Comparison of ENCODE assay signal across 8 cellular contexts in the genomic region with DNA sequence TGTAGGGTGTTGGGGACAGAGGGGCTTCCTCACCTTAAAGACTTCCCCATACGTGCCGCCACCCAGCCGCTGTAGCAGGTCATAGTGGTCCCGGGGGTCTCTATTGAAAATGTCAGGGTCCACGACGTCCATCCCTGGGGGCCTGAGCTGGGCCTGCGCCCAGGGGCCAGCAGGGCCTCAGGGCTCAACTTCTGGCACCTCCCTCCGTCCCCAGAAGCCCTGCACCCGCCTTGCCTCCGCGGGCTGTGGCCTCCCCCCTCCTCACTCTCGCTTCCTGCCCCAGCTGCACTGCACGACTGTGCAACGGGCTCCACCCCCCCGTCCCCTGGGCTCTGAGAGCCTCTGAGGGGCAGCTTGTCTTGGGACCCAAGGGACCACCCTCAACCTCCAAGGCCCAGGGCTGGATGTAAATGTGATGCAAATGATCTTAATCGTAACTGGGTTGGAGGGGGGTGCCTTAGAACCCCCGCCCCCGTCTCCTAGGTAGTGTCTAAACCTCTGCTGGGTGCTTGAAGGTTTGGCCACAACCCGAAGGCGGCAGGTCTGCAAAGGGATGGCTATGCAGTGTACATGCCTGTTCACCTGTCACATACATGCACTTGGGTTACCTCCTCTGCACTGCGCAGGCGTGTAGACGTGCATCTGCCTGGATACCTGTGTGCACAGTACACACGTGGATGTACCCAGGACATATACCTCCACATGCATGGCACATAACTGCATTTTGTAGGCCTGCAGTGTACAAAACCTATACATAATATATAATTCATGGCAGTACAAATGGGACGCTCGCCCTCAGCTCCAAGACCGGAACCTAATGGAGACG. TPM values are rescaled to one million over a fixed set of nuclear protein-coding genes. Genes with fewer than 3 reads are reported as not detected.
DNase-seq lines count a peak whose midpoint lies in the region; ATAC-seq and TF ChIP-seq lines count a peak whose summit lies in the region.

A gene (minus strand): TSS at position 190 of the 826 bp plus-strand sequence. CDS start 58 bp downstream, at position 132.

- ATAC-seq in DND-41 (ENCODE audit: insufficient read depth, low read depth) (peak; percentile 86), GM21619 (IDR thresholded peaks at IDR 0.05; ENCODE audit: unreplicated experiment) (peak; percentile 57)

- H3K4me1 ChIP-seq in DND-41 (ENCODE audit: insufficient read depth, low read length) (peaks cover 48% of the 10 kb centered on the region), mesodermal cell (ENCODE audit: control insufficient read depth, insufficient read depth, low read length, poor library complexity, severe bottlenecking) (peaks cover 7% of the 10 kb centered on the region)

- peaks cover 61% of the 10 kb centered on the region for H3K79me2 ChIP-seq in DND-41 (ENCODE audit: insufficient read depth, low read length)

- H3K36me3 ChIP-seq in DND-41 (ENCODE audit: insufficient read depth, low read length) (peaks cover 46% of the 10 kb centered on the region), MG63 (peaks cover 31% of the 10 kb centered on the region), mesodermal cell (ENCODE audit: control insufficient read depth, insufficient read depth, low read length) (peaks cover 28% of the 10 kb centered on the region)

- H2AFZ ChIP-seq in DND-41 (ENCODE audit: low read depth, low read length), result peak within 1 kb of the TSS; percentile 87

- H3K27me3 ChIP-seq in DND-41 (ENCODE audit: insufficient read depth, low read length, poor library complexity) (no peaks in the 10 kb centered on the region), MG63 (no peaks in the 10 kb centered on the region)

- peak within 1 kb of the TSS; percentile 97 for H3K27ac ChIP-seq in DND-41 (ENCODE audit: low read length)
- peak within 1 kb of the TSS; percentile 92 for H3K27ac ChIP-seq in cingulate gyrus (ENCODE audit: low read depth, low read length)
- peak within 1 kb of the TSS; percentile 50 for H3K27ac ChIP-seq in mesodermal cell (ENCODE audit: low read depth, low read length, severe bottlenecking)

- WGBS in mesodermal cell (ENCODE audit: insufficient coverage in 2 of 2), 2 experiments, result 82 to 84% methylated on average over 23 to 24 of the region's 28 CpGs

- peak within 1 kb of the TSS; percentile 97 for H3K4me2 ChIP-seq in DND-41 (ENCODE audit: insufficient read depth, low read length)

- peak; percentile 91 for DNase-seq in DND-41
- DNase-seq in MG63, result no peak
- peak; percentile 45 for DNase-seq in activated CD4-positive, alpha-beta T cell treated with anti-CD3 and anti-CD28 coated beads for 1 hour
- peak; percentile 46 for DNase-seq in stimulated activated CD8-positive, alpha-beta memory T cell treated with anti-CD3 and anti-CD28 coated beads, Interleukin-7, amount 100 ng/mL, for 24 hours (ENCODE audit: low read depth)
- DNase-seq in T1000 (lab: John Stamatoyannopoulos, UW), result no peak

- H4K20me1 ChIP-seq in DND-41 (ENCODE audit: insufficient read depth, low read length), result peaks cover 19% of the 10 kb centered on the region

- H3K4me3 ChIP-seq in DND-41 (ENCODE audit: low read depth in 1 of 2, low read length in 2 of 2), result peak within 1 kb of the TSS; percentile 56 to 86
- peak within 1 kb of the TSS; percentile 87 for H3K4me3 ChIP-seq in MG63
- H3K4me3 ChIP-seq in mesodermal cell (ENCODE audit: extremely low read depth, insufficient read depth, low read length, poor library complexity, severe bottlenecking), result peak within 1 kb of the TSS; percentile 96

- no peaks in the 10 kb centered on the region for H3K9me3 ChIP-seq in DND-41 (ENCODE audit: insufficient read depth, low read length, severe bottlenecking)
- H3K9me3 ChIP-seq in MG63, result no peaks in the 10 kb centered on the region
- no peaks in the 10 kb centered on the region for H3K9me3 ChIP-seq in mesodermal cell (ENCODE audit: control insufficient read depth, low read length)

- peak within 1 kb of the TSS; percentile 93 for H3K9ac ChIP-seq in DND-41 (ENCODE audit: low read depth, low read length)

- TF ChIP-seq CTCF in DND-41 (IDR thresholded peaks at IDR 0.05; ENCODE audit: borderline replicate concordance, extremely low read depth, low read length, poor library complexity, severe bottlenecking), result no peak

RNA-seq across cellular contexts. Expression of the gene that starts here (rescaled TPM):
- 0.30 TPM in 1 of 2 replicates, not detected in the other for total RNA-seq in MG63 (2014; rRNA removed; shearing (Covaris generic); ENCODE audit: low replicate concordance)
- 2.6 TPM for polyA plus RNA-seq in mesodermal cell (2013, experiment 1 of 2)
- polyA plus RNA-seq in mesodermal cell (2013, experiment 2 of 2), result 1.1 TPM

Comparison
In these comparisons a context has a peak if more than half of its experiments do, and no peak if none do; other contexts are left out.
1. DNase-seq: peak in DND-41 (single experiment), activated CD4-positive, alpha-beta T cell treated with anti-CD3 and anti-CD28 coated beads for 1 hour (single experiment) and stimulated activated CD8-positive, alpha-beta memory T cell treated with anti-CD3 and anti-CD28 coated beads, Interleukin-7, amount 100 ng/mL, for 24 hours (single experiment); none in MG63 (single experiment) and T1000 (single experiment).
2. Peak in every context shown above with its lines, with median percentiles within 50 percentile points of each other: H3K27ac ChIP-seq and H3K4me3 ChIP-seq.